Comparison of ENCODE assay signal across 1 cellular context in genomic region chr7:148545172-148545571, GRCh38.
TF ChIP-seq lines count a peak whose summit lies in the region.

No MANE protein-coding gene starts in this region.

TF ChIP-seq in K562, 482 proteins besides CTCF, POLR2A, EP300 and RAD21 (continued from another document):
- no peak for TF ChIP-seq AFF1 (IDR thresholded peaks at IDR 0.05; ENCODE audit: low read depth in 1 of 2, partially characterized antibody in 2 of 2)
- TF ChIP-seq PHF21A (IDR thresholded peaks at IDR 0.05; ENCODE audit: borderline replicate concordance, low read depth) = no peak
